In genomic region chr1:10671551-10672375, GRCh38 we compare ENCODE assay signal across 12 cellular contexts.
DNase-seq lines count a peak whose midpoint lies in the region; ATAC-seq and TF ChIP-seq lines count a peak whose summit lies in the region.
"Had no signal": no experiment of that assay in that cellular context is flagged by ENCODE, and none has a peak within 500 bp of the region (broad histone marks: within the 10 kb centered on the region; RNA-seq: fewer than 3 reads in every experiment).

No MANE protein-coding gene starts in this region.

- H3K4me3 ChIP-seq in MM.1S (ENCODE audit: low read length), result no peak overlapping the region

- H3K36me3 Mint-ChIP-seq in nephron (ENCODE audit: low read depth), result no peaks in the 10 kb centered on the region
- H3K36me3 Mint-ChIP-seq: naive B cell had no signal

- no peaks in the 10 kb centered on the region for H3K9me2 ChIP-seq in MM.1S (replicated peaks; ENCODE audit: insufficient read depth, low read length)

- H3K27ac ChIP-seq in MM.1S (ENCODE audit: low read length), result no peak overlapping the region

- H3F3A ChIP-seq in MM.1S (ENCODE audit: insufficient read depth, low read length), result no peaks in the 10 kb centered on the region

- no peaks in the 10 kb centered on the region for H3K36me3 ChIP-seq in MM.1S (replicated peaks; ENCODE audit: insufficient read depth, low read length)

- no peak overlapping the region for H2AFZ ChIP-seq in MM.1S (ENCODE audit: low read length)

- TF ChIP-seq CTCF in nephron (IDR thresholded peaks at IDR 0.05; ENCODE audit: unreplicated experiment in 3 of 3) (no peak), MM.1S (IDR thresholded peaks at IDR 0.05; ENCODE audit: low read length) (no peak)

- peak overlapping the region; percentile 54 to 60 (median 58) for H3K4me3 Mint-ChIP-seq in nephron
- H3K4me3 Mint-ChIP-seq: activated CD8-positive, alpha-beta T cell treated with anti-CD3 and anti-CD28 coated beads for 36 hours had no signal

- H3K27me3 Mint-ChIP-seq in nephron (ENCODE audit: low read depth), result peaks cover 36% of the 10 kb centered on the region
- H3K27me3 Mint-ChIP-seq: activated CD8-positive, alpha-beta T cell treated with anti-CD3 and anti-CD28 coated beads for 36 hours; naive B cell had no signal

- no peak overlapping the region for H3K9ac ChIP-seq in MM.1S (ENCODE audit: low read length)

- H3K9me3 Mint-ChIP-seq in nephron, result no peaks in the 10 kb centered on the region
- H3K9me3 Mint-ChIP-seq: activated CD8-positive, alpha-beta T cell treated with anti-CD3 and anti-CD28 coated beads for 36 hours; naive B cell had no signal

- H3K4me1 Mint-ChIP-seq in nephron, result peaks cover 70% of the 10 kb centered on the region

- DNase-seq in Right ventricle myocardium inferior (ENCODE audit: missing footprints), result no peak
- DNase-seq in cardiac septum (ENCODE audit: low spot score), result no peak
- DNase-seq in Right ventricle myocardium superior, result no peak
- DNase-seq in middle frontal gyrus (ENCODE audit: extremely low spot score, low spot score), result no peak
- DNase-seq in KBM-7, result no peak
- DNase-seq in MM.1S, result no peak
- DNase-seq: activated CD8-positive, alpha-beta T cell treated with anti-CD3 and anti-CD28 coated beads for 36 hours; naive B cell; NCI-H2029; stimulated activated CD4-positive, alpha-beta T cell treated with anti-CD3 and anti-CD28 coated beads, Interleukin-2, amount 100 ng/mL, for 24 hours had no signal

- intact Hi-C loops in Right ventricle myocardium inferior (cut with DNase I), result no loop called here
- intact Hi-C loops in cardiac septum (cut with DNase I), result no loop called here
- intact Hi-C loops in Right ventricle myocardium superior (cut with DNase I), result no loop called here

- H3K79me2 ChIP-seq in MM.1S (ENCODE audit: low read length), result no peaks in the 10 kb centered on the region

- H3K9me3 ChIP-seq in MM.1S (replicated peaks; ENCODE audit: insufficient read depth, low read length), result no peaks in the 10 kb centered on the region

- peaks cover 99% of the 10 kb centered on the region for H3K27me3 ChIP-seq in MM.1S (replicated peaks; ENCODE audit: insufficient read depth, low read length)

- peak overlapping the region; percentile 50 to 91 (median 71) for H3K27ac Mint-ChIP-seq in nephron
- H3K27ac Mint-ChIP-seq: activated CD8-positive, alpha-beta T cell treated with anti-CD3 and anti-CD28 coated beads for 36 hours had no signal

- no peaks in the 10 kb centered on the region for H4K20me1 ChIP-seq in MM.1S (ENCODE audit: insufficient read depth, low read length)

- no peak overlapping the region for H3K4me2 ChIP-seq in MM.1S (ENCODE audit: low read depth, low read length)

- in situ Hi-C loops in KBM-7 (cut with MboI; ENCODE audit: low pct_unique_long_range_greater_than_20kb, low sequenced_read_pairs), result no loop called here

- no peaks in the 10 kb centered on the region for H3K4me1 ChIP-seq in MM.1S (ENCODE audit: low read length)

- ATAC-seq in Right ventricle myocardium inferior (peak; percentile 18), Right ventricle myocardium superior (ENCODE audit: poor library complexity) (peak; percentile 11), GM21825 (IDR thresholded peaks at IDR 0.05; ENCODE audit: unreplicated experiment) (no peak)
- ATAC-seq: activated CD8-positive, alpha-beta T cell treated with anti-CD3 and anti-CD28 coated beads for 36 hours had no signal
